Comparison of ENCODE assay signal across 9 cellular contexts in genomic region chr12:54286042-54286931, GRCh38. TPM values are rescaled to one million over a fixed set of nuclear protein-coding genes. Genes with fewer than 3 reads are reported as not detected.
DNase-seq lines count a peak whose midpoint lies in the region; ATAC-seq and TF ChIP-seq lines count a peak whose summit lies in the region.
"Had no signal": no experiment of that assay in that cellular context is flagged by ENCODE, and none has a peak within 500 bp of the region (broad histone marks: within the 10 kb centered on the region; RNA-seq: fewer than 3 reads in every experiment).

No MANE protein-coding gene starts in this region.

- H3K4me1 Mint-ChIP-seq in chondrocyte (ENCODE audit: low read depth): peaks cover 52% of the 10 kb centered on the region
- peaks cover 64% of the 10 kb centered on the region for H3K4me1 Mint-ChIP-seq in nephron progenitor cell

- TF ChIP-seq CTCF in chondrocyte (IDR thresholded peaks at IDR 0.05): no peak
- no peak for TF ChIP-seq CTCF in nephron progenitor cell (IDR thresholded peaks at IDR 0.05)

- H3K27me3 ChIP-seq in HUES64 (ENCODE audit: insufficient read depth, low read length): no peaks in the 10 kb centered on the region
- H3K27me3 ChIP-seq: esophagus squamous epithelium had no signal

- no peaks in the 10 kb centered on the region for H3K27me3 Mint-ChIP-seq in chondrocyte (ENCODE audit: low read depth)
- peaks cover 3% of the 10 kb centered on the region for H3K27me3 Mint-ChIP-seq in nephron progenitor cell (ENCODE audit: low read depth, poor library complexity)

- H3K4me1 ChIP-seq in HUES64 (ENCODE audit: insufficient read depth, low read length): peaks cover 16% of the 10 kb centered on the region; the same call in 1 of the 2 replicates

- H3K27ac ChIP-seq in HUES64 (ENCODE audit: low read depth, low read length): peak overlapping the region; percentile 3; the same call in 1 of the 2 replicates

- peaks cover 69% of the 10 kb centered on the region for H3K36me3 ChIP-seq in HUES64 (ENCODE audit: insufficient read depth, low read length)

- H3K9me3 ChIP-seq in HUES64 (ENCODE audit: insufficient read depth, low read depth, low read length): no peaks in the 10 kb centered on the region
- H3K9me3 ChIP-seq: esophagus squamous epithelium had no signal

- H3K9ac ChIP-seq in HUES64 (ENCODE audit: low read depth, low read length): no peak overlapping the region

- H3K9me3 Mint-ChIP-seq in chondrocyte (ENCODE audit: low read depth) (no peaks in the 10 kb centered on the region), nephron progenitor cell (no peaks in the 10 kb centered on the region)

- ATAC-seq in GM18909 (IDR thresholded peaks at IDR 0.05; ENCODE audit: poor library complexity, unreplicated experiment): no peak

- WGBS in HUES64: 94% methylated on average over 9 of the region's 10 CpGs

- peak; percentile 36 for DNase-seq in ELR (ENCODE audit: low read depth)
- no peak for DNase-seq in chondrocyte (ENCODE audit: low spot score)
- DNase-seq in nephron progenitor cell: no peak
- no peak for DNase-seq in epidermal melanocyte (ENCODE audit: insufficient read length, low spot score)
- DNase-seq in NCI-H446 (lab: John Stamatoyannopoulos, UW): no peak
- no peak for DNase-seq in NCI-H1105 (lab: John Stamatoyannopoulos, UW)
- DNase-seq: esophagus squamous epithelium had no signal

- H3K4me3 Mint-ChIP-seq in chondrocyte (ENCODE audit: unreplicated experiment) (no peak overlapping the region), nephron progenitor cell (peak overlapping the region; percentile 23)

- peak overlapping the region; percentile 74 for H3K27ac Mint-ChIP-seq in chondrocyte (ENCODE audit: unreplicated experiment)
- H3K27ac Mint-ChIP-seq in nephron progenitor cell: peak overlapping the region; percentile 72

- H3K36me3 Mint-ChIP-seq in chondrocyte (ENCODE audit: low read depth) (peaks cover 53% of the 10 kb centered on the region), nephron progenitor cell (ENCODE audit: low read depth) (peaks cover 7% of the 10 kb centered on the region)

- no peak overlapping the region; the same call in 1 of the 2 replicates for H3K4me3 ChIP-seq in HUES64 (ENCODE audit: low read length)

RNA-seq across cellular contexts. Expression of gene HNRNPA1, which starts 5.8 kb away (rescaled TPM):
- polyA plus RNA-seq in HUES64 (2013, experiment 1 of 2): 2,281 TPM
- polyA plus RNA-seq in HUES64 (2013, experiment 2 of 2): 2,616 TPM
- 485 to 774 TPM (median 502 TPM) in 3 replicates for total RNA-seq in chondrocyte

RNA-seq across cellular contexts. Expression of gene CBX5, which starts 6.4 kb away (rescaled TPM):
- 84.3 TPM for polyA plus RNA-seq in HUES64 (2013, experiment 1 of 2)
- 96.8 TPM for polyA plus RNA-seq in HUES64 (2013, experiment 2 of 2)
- total RNA-seq in chondrocyte: 79.4 to 141 TPM (median 81.8 TPM) in 3 replicates

RNA-seq across cellular contexts. Expression of gene NFE2, which starts 14.5 kb away (rescaled TPM):
- polyA plus RNA-seq in HUES64 (2013, experiment 1 of 2): 1.3 TPM
- 2.3 TPM for polyA plus RNA-seq in HUES64 (2013, experiment 2 of 2)
- total RNA-seq in chondrocyte: not detected in 3 replicates

RNA-seq across cellular contexts. Expression of gene COPZ1, which starts 38.6 kb away (rescaled TPM):
- polyA plus RNA-seq in HUES64 (2013, experiment 1 of 2): 74.1 TPM
- polyA plus RNA-seq in HUES64 (2013, experiment 2 of 2): 82.3 TPM
- total RNA-seq in chondrocyte: 101 to 119 TPM (median 108 TPM) in 3 replicates
